ENCODE assay signal across 25 cellular contexts in the genomic region with DNA sequence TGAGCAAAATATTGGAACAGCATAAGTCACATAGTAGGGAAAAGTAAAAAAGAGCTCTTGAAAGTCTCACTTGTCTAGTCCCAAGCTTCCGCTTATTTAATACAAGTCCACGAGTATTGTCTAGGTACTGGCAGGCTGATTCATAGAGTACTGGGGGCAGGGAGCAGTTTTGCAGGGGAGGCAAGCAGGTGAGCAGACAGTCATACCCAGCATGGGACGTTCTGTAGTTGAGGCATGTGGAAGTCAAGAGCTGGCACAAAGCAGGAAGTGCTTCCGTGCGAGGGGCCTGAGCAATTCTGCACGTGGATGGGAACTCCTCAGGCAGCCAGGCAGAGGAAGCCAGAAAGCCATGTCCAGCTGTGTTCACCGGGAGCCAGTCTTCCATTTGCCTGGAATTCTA.
"Had no signal": no experiment of that assay in that cellular context is flagged by ENCODE, and none has a peak within 500 bp of the region (broad histone marks: within the 10 kb centered on the region; RNA-seq: fewer than 3 reads in every experiment).

No MANE protein-coding gene starts in this region.

- H3K4me2 ChIP-seq: KMS-11 had no signal

- H3K36me3 ChIP-seq: brain microvascular endothelial cell, cardiac muscle cell had no signal

- ATAC-seq: activated CD4-positive, alpha-beta T cell treated with anti-CD3 and anti-CD28 coated beads for 36 hours; activated CD8-positive, alpha-beta T cell treated with anti-CD3 and anti-CD28 coated beads for 36 hours; activated T-cell treated with anti-CD3 and anti-CD28 coated beads, Interleukin-2, amount 50 U/mL, for 72 hours; Right ventricle myocardium inferior; T-cell had no signal

- H3K4me3 ChIP-seq: cardiac muscle cell, SK-N-MC had no signal

- H3K27ac ChIP-seq: brain microvascular endothelial cell, cardiac muscle cell, KMS-11, SK-N-MC, VCaP had no signal

- DNase-seq: activated CD4-positive, alpha-beta T cell treated with anti-CD3 and anti-CD28 coated beads for 36 hours; activated CD8-positive, alpha-beta memory T cell treated with anti-CD3 and anti-CD28 coated beads, Interleukin-2, amount 50 U/mL, for 4 hours; activated CD8-positive, alpha-beta T cell treated with anti-CD3 and anti-CD28 coated beads for 36 hours; activated gamma-delta T cell treated with Interleukin-2 at 50 U/mL for 16 hours; activated naive CD4-positive, alpha-beta T cell treated with anti-CD3 and anti-CD28 coated beads, Interleukin-2, amount 10 ng/mL, durations not matched to agents 7 days and 5 days; activated naive CD8-positive, alpha-beta T cell treated with anti-CD3 and anti-CD28 coated beads for 36 hours; activated T-cell treated with anti-CD3 and anti-CD28 coated beads, Interleukin-2, amount 50 U/mL, for 72 hours; brain microvascular endothelial cell; NCI-H1092; NCI-H187; NCI-H2171; NCI-H2227 treated with DMSO at 0.1 percent for 48 hours; NCI-H510A; NCI-H526 treated with DMSO at 0.1 percent for 48 hours; NCI-H82; RPMI8226; T-cell; T-helper 2 cell; T1000 had no signal

- H3K27ac Mint-ChIP-seq: activated CD4-positive, alpha-beta T cell treated with anti-CD3 and anti-CD28 coated beads for 36 hours; activated CD8-positive, alpha-beta T cell treated with anti-CD3 and anti-CD28 coated beads for 36 hours; activated naive CD4-positive, alpha-beta T cell treated with anti-CD3 and anti-CD28 coated beads, Interleukin-2, amount 10 ng/mL, durations not matched to agents 7 days and 5 days; activated naive CD8-positive, alpha-beta T cell treated with anti-CD3 and anti-CD28 coated beads for 36 hours; activated T-cell treated with anti-CD3 and anti-CD28 coated beads, Interleukin-2, amount 50 U/mL, for 72 hours; activated T-helper 2 cell treated with anti-CD3 and anti-CD28 coated beads, Interferon-gamma antibody, Interleukin-2, Interleukin-4, amounts not matched to agents 10 μg/mL and 5 μg/mL and 100 μg/mL, durations not matched to agents 14 hours and 24 hours and 36 hours; T-cell had no signal

- H3K4me3 Mint-ChIP-seq: activated CD4-positive, alpha-beta T cell treated with anti-CD3 and anti-CD28 coated beads for 36 hours; activated CD8-positive, alpha-beta T cell treated with anti-CD3 and anti-CD28 coated beads for 36 hours; activated naive CD4-positive, alpha-beta T cell treated with anti-CD3 and anti-CD28 coated beads, Interleukin-2, amount 10 ng/mL, durations not matched to agents 7 days and 5 days; activated naive CD8-positive, alpha-beta T cell treated with anti-CD3 and anti-CD28 coated beads for 36 hours; activated T-cell treated with anti-CD3 and anti-CD28 coated beads, Interleukin-2, amount 50 U/mL, for 72 hours; T-cell had no signal

- H3K36me3 Mint-ChIP-seq: activated naive CD4-positive, alpha-beta T cell treated with anti-CD3 and anti-CD28 coated beads, Interleukin-2, amount 10 ng/mL, durations not matched to agents 7 days and 5 days; activated naive CD8-positive, alpha-beta T cell treated with anti-CD3 and anti-CD28 coated beads for 36 hours; T-cell had no signal

- H3K4me1 Mint-ChIP-seq: activated CD4-positive, alpha-beta T cell treated with anti-CD3 and anti-CD28 coated beads for 36 hours; activated naive CD4-positive, alpha-beta T cell treated with anti-CD3 and anti-CD28 coated beads, Interleukin-2, amount 10 ng/mL, durations not matched to agents 7 days and 5 days; activated naive CD8-positive, alpha-beta T cell treated with anti-CD3 and anti-CD28 coated beads for 36 hours; T-cell had no signal

- H3K27me3 Mint-ChIP-seq: activated CD8-positive, alpha-beta T cell treated with anti-CD3 and anti-CD28 coated beads for 36 hours; activated naive CD4-positive, alpha-beta T cell treated with anti-CD3 and anti-CD28 coated beads, Interleukin-2, amount 10 ng/mL, durations not matched to agents 7 days and 5 days had no signal

- H3K9me3 Mint-ChIP-seq: activated CD8-positive, alpha-beta T cell treated with anti-CD3 and anti-CD28 coated beads for 36 hours; activated naive CD4-positive, alpha-beta T cell treated with anti-CD3 and anti-CD28 coated beads, Interleukin-2, amount 10 ng/mL, durations not matched to agents 7 days and 5 days; activated naive CD8-positive, alpha-beta T cell treated with anti-CD3 and anti-CD28 coated beads for 36 hours; activated T-cell treated with anti-CD3 and anti-CD28 coated beads, Interleukin-2, amount 50 U/mL, for 72 hours; activated T-helper 2 cell treated with anti-CD3 and anti-CD28 coated beads, Interferon-gamma antibody, Interleukin-2, Interleukin-4, amounts not matched to agents 10 μg/mL and 5 μg/mL and 100 μg/mL, durations not matched to agents 14 hours and 24 hours and 36 hours; T-cell had no signal

- H3K9ac ChIP-seq: KMS-11 had no signal

- H3K27me3 ChIP-seq: brain microvascular endothelial cell had no signal
